24 cellular contexts compared by ENCODE assay signal in genomic region chr4:172105918-172106317, GRCh38.
"Had no signal": no experiment of that assay in that cellular context is flagged by ENCODE, and none has a peak within 500 bp of the region (broad histone marks: within the 10 kb centered on the region; RNA-seq: fewer than 3 reads in every experiment).

No MANE protein-coding gene starts in this region.

- H3K4me3 ChIP-seq: colonic mucosa, esophagus squamous epithelium, gastrocnemius medialis, heart right ventricle, left lung, lower lobe of right lung, mucosa of descending colon had no signal

- H3K9me3 ChIP-seq: colonic mucosa, esophagus squamous epithelium, gastrocnemius medialis, heart right ventricle, lower lobe of right lung, mucosa of descending colon had no signal

- FAIRE-seq: endometrium, islet of Langerhans, keratinocyte had no signal

- H3K36me3 ChIP-seq: colonic mucosa, esophagus squamous epithelium, gastrocnemius medialis, heart right ventricle, left lung, lower lobe of right lung had no signal

- H3K27ac ChIP-seq: colonic mucosa, epithelial cell of prostate, esophagus squamous epithelium, gastrocnemius medialis, heart right ventricle, left lung, lower lobe of right lung had no signal

- H3K4me1 ChIP-seq: colonic mucosa, esophagus squamous epithelium, gastrocnemius medialis, heart right ventricle, left lung, lower lobe of right lung had no signal

- H3K27me3 ChIP-seq: colonic mucosa, esophagus squamous epithelium, gastrocnemius medialis, heart right ventricle, left lung had no signal

- DNase-seq: colonic mucosa; cortex of kidney; effector CD8-positive, alpha-beta T cell; effector memory CD8-positive, alpha-beta T cell; endodermal cell; esophagus squamous epithelium; foreskin fibroblast; foreskin melanocyte; gastrocnemius medialis; glutamatergic neuron; head of caudate nucleus; heart right ventricle; hippocampal formation; left cardiac atrium; left lung; left ventricle myocardium superior; lower lobe of right lung; mesenchymal stem cell; mucosa of descending colon; naive B cell had no signal
